Comparison of ENCODE assay signal across 14 cellular contexts in the genomic region with DNA sequence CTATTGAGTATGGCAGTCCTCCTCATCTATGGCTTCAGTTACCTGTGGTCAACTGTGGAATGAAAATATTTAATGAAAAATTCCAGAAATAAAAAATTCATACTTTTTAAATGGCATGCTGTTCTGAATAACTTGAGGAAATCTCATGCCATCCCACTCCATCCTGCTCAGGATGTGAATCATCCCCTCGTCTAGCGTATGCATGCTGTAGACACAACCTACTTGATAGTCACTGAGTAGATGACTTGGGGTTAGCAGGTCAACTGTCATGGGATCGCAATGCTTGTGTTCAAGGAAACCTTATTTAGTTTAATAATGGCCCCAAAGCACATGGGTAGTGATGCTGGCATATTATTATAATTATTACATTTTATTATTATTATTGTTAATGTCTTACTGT. TPM values are rescaled to one million over a fixed set of nuclear protein-coding genes. Genes with fewer than 3 reads are reported as not detected.
DNase-seq lines count a peak whose midpoint lies in the region; ATAC-seq and TF ChIP-seq lines count a peak whose summit lies in the region.
"Had no signal": no experiment of that assay in that cellular context is flagged by ENCODE, and none has a peak within 500 bp of the region (broad histone marks: within the 10 kb centered on the region; RNA-seq: fewer than 3 reads in every experiment).

No MANE protein-coding gene starts in this region.

- peak; percentile 62 for DNase-seq in AG08396 (ENCODE audit: low spot score)
- peak; percentile 22 for DNase-seq in Karpas-422
- DNase-seq in mammary epithelial cell: peak; percentile 82
- peak; percentile 2 for DNase-seq in kidney epithelial cell (ENCODE audit: low read depth)
- no peak for DNase-seq in omental fat pad (ENCODE audit: low spot score)
- DNase-seq in lower lobe of right lung: no peak
- DNase-seq in NCI-H524 treated with DMSO at 0.1 percent for 48 hours (lab: John Stamatoyannopoulos, UW): no peak
- DNase-seq in activated T-cell treated with anti-CD3 and anti-CD28 coated beads for 4 hours: no peak
- DNase-seq: effector memory CD4-positive, alpha-beta T cell; hippocampal formation; NCI-H1048; NCI-H345; transverse colon had no signal

- H3K36me3 ChIP-seq in Karpas-422 (ENCODE audit: insufficient read depth, low read length) (no peaks in the 10 kb centered on the region), mammary epithelial cell (ENCODE audit: insufficient read depth, low read length) (no peaks in the 10 kb centered on the region), kidney epithelial cell (ENCODE audit: control insufficient read depth, insufficient read depth, low read length) (no peaks in the 10 kb centered on the region), lower lobe of right lung (no peaks in the 10 kb centered on the region)
- H3K36me3 ChIP-seq: transverse colon had no signal

- no peak for TF ChIP-seq CTCF in mammary epithelial cell (conservative IDR thresholded peaks at IDR 0.05 in 1 of 2, IDR thresholded peaks at IDR 0.05 in 1 of 2; ENCODE audit: extremely low read depth in 1 of 2, insufficient read depth in 1 of 2, low read depth in 1 of 2, low read length in 2 of 2)
- no peak for TF ChIP-seq CTCF in kidney epithelial cell (IDR thresholded peaks at IDR 0.05; ENCODE audit: insufficient read depth, low read length, poor library complexity, severe bottlenecking)
- TF ChIP-seq CTCF in omental fat pad (IDR thresholded peaks at IDR 0.05): no peak
- TF ChIP-seq CTCF in lower lobe of right lung (IDR thresholded peaks at IDR 0.05): no peak

- ATAC-seq in omental fat pad (ENCODE audit: low FRiP score) (no peak), lower lobe of right lung (no peak)
- ATAC-seq: activated CD4-positive, CD25-positive, alpha-beta regulatory T cell treated with anti-CD3 and anti-CD28 coated beads, Interleukin-2, amount 50 U/mL, for 24 hours had no signal

- H2AFZ ChIP-seq in Karpas-422 (ENCODE audit: low read length): no peak overlapping the region
- H2AFZ ChIP-seq in mammary epithelial cell (ENCODE audit: low read depth, low read length): no peak overlapping the region

- 18% methylated on average over 3 of the region's 3 CpGs for WGBS in mammary epithelial cell (ENCODE audit: low coverage, missing lambda C conversion rate)

- no peak overlapping the region for H3K27ac ChIP-seq in Karpas-422 (ENCODE audit: low read length)
- H3K27ac ChIP-seq in mammary epithelial cell (ENCODE audit: insufficient read depth, low read depth, low read length): peak overlapping the region; percentile 84
- no peak overlapping the region for H3K27ac ChIP-seq in lower lobe of right lung
- H3K27ac ChIP-seq: transverse colon had no signal

- no peaks in the 10 kb centered on the region for H4K20me1 ChIP-seq in Karpas-422 (ENCODE audit: insufficient read depth, low read depth, low read length)
- H4K20me1 ChIP-seq in mammary epithelial cell (ENCODE audit: insufficient read depth, low read length): no peaks in the 10 kb centered on the region

- H3K27me3 ChIP-seq in Karpas-422 (ENCODE audit: low read length) (no peaks in the 10 kb centered on the region; the same call in 1 of the 2 replicates), mammary epithelial cell (ENCODE audit: insufficient read depth, low read length) (no peaks in the 10 kb centered on the region), kidney epithelial cell (ENCODE audit: control insufficient read depth, insufficient read depth, low read length) (no peaks in the 10 kb centered on the region), lower lobe of right lung (ENCODE audit: low read depth) (peaks cover 8% of the 10 kb centered on the region)

- H3K4me1 ChIP-seq in Karpas-422 (ENCODE audit: low read length) (peaks cover 14% of the 10 kb centered on the region), mammary epithelial cell (ENCODE audit: insufficient read depth, low read length) (peaks cover 37% of the 10 kb centered on the region), lower lobe of right lung (peaks cover 4% of the 10 kb centered on the region)

- H3K9me2 ChIP-seq in Karpas-422 (replicated peaks; ENCODE audit: insufficient read depth, low read length): no peaks in the 10 kb centered on the region

- H3K4me3 ChIP-seq in Karpas-422 (ENCODE audit: low read length): no peak overlapping the region
- H3K4me3 ChIP-seq in mammary epithelial cell (replicated peaks in 1 of 3; ENCODE audit: insufficient read depth in 1 of 3, low read depth in 2 of 3, low read length in 3 of 3): no peak overlapping the region
- no peak overlapping the region for H3K4me3 ChIP-seq in kidney epithelial cell (ENCODE audit: low read depth, low read length)
- no peak overlapping the region for H3K4me3 ChIP-seq in lower lobe of right lung
- H3K4me3 ChIP-seq: transverse colon had no signal

- no TSS peak for BruUV-seq in mammary epithelial cell (replicated peaks; lab: Mats Ljungman, UMichigan)

- no peak overlapping the region for H3K4me2 ChIP-seq in Karpas-422 (ENCODE audit: low read depth, low read length, poor library complexity, severe bottlenecking)
- H3K4me2 ChIP-seq in mammary epithelial cell (ENCODE audit: insufficient read depth, low read depth, low read length): peak overlapping the region; percentile 25

- no peaks in the 10 kb centered on the region for H3K79me2 ChIP-seq in Karpas-422 (ENCODE audit: low read length)
- peaks cover 1% of the 10 kb centered on the region for H3K79me2 ChIP-seq in mammary epithelial cell (ENCODE audit: insufficient read depth, low read length)

- CTCF ChIA-PET in mammary epithelial cell (lab: Charles Lee; ENCODE audit: low non-redundant PET): no interaction called here

- dilution Hi-C loops in mammary epithelial cell (cut with HindIII; ENCODE audit: low sequenced_read_pairs): no loop called here

- intact Hi-C loops in mammary epithelial cell (cut with micrococcal nuclease) (loop anchor here (10.0 kb wide), 1 partner anchor 549 kb away; the partner anchor contains the start of gene CALB2), lower lobe of right lung (cut with DNase I) (no loop called here)

- in situ Hi-C loops in mammary epithelial cell (cut with MboI; ENCODE audit: low sequenced_read_pairs in 2 of 2): no loop called here

- H3K9me3 ChIP-seq in Karpas-422 (ENCODE audit: low read length): no peaks in the 10 kb centered on the region
- H3K9me3 ChIP-seq in mammary epithelial cell (replicated peaks; ENCODE audit: insufficient read depth, low read length): no peaks in the 10 kb centered on the region
- no peaks in the 10 kb centered on the region for H3K9me3 ChIP-seq in lower lobe of right lung
- H3K9me3 ChIP-seq: transverse colon had no signal

- H3K9ac ChIP-seq in Karpas-422 (ENCODE audit: low read length) (no peak overlapping the region), mammary epithelial cell (ENCODE audit: insufficient read depth, low read length) (no peak overlapping the region)

RNA-seq across cellular contexts. Expression of gene VAC14, which starts 4.8 kb away (rescaled TPM):
- total RNA-seq in Karpas-422 (2014; rRNA removed; shearing (Covaris generic); ENCODE audit: low replicate concordance): 39.1 and 56.9 TPM in 2 replicates
- total RNA-seq in mammary epithelial cell (10 to 100 TPM; 29.5 to 39.5 TPM), kidney epithelial cell (61.3 and 84.7 TPM in 2 replicates), omental fat pad (10 to 100 TPM; 24.0 to 44.1 (median 35.0) TPM), lower lobe of right lung (49.1 TPM)
- polyA plus RNA-seq in mammary epithelial cell: 42.2 TPM
- 84.3 TPM for polyA minus RNA-seq in mammary epithelial cell

Comparison
In these comparisons a context has a peak if more than half of its experiments do, and no peak if none do; other contexts are left out.
1. DNase-seq: peak in AG08396 (single experiment), Karpas-422 (single experiment), mammary epithelial cell (single experiment) and kidney epithelial cell (single experiment); none in omental fat pad (single experiment), lower lobe of right lung (single experiment), NCI-H524 treated with DMSO at 0.1 percent for 48 hours (single experiment) and activated T-cell treated with anti-CD3 and anti-CD28 coated beads for 4 hours (single experiment).